In genomic region chr10:49253340-49253739, GRCh38 we compare ENCODE assay signal across 20 cellular contexts. TPM values are rescaled to one million over a fixed set of nuclear protein-coding genes. Genes with fewer than 3 reads are reported as not detected.
"Had no signal": no experiment of that assay in that cellular context is flagged by ENCODE, and none has a peak within 500 bp of the region (broad histone marks: within the 10 kb centered on the region; RNA-seq: fewer than 3 reads in every experiment).

No MANE protein-coding gene starts in this region.

- H3K9me3 ChIP-seq: esophagus muscularis mucosa, mucosa of descending colon had no signal

- H3K36me3 Mint-ChIP-seq: memory B cell; stimulated activated memory B cell treated with anti-CD40 and anti-IgM and Interleukin-4, amounts not matched to agents 10 μg/mL and 1 μg/mL and 100 μg/mL, for 72 hours had no signal

- H3K27me3 ChIP-seq: esophagus muscularis mucosa, tibial nerve had no signal

- H3K27ac ChIP-seq: esophagus muscularis mucosa, tibial nerve had no signal

- H3K4me3 ChIP-seq: esophagus muscularis mucosa, mucosa of descending colon, tibial nerve had no signal

- H3K9me3 Mint-ChIP-seq: activated T-helper 2 cell treated with anti-CD3 and anti-CD28 coated beads, Interferon-gamma antibody, Interleukin-2, Interleukin-4, amounts not matched to agents 10 μg/mL and 5 μg/mL and 100 μg/mL, durations not matched to agents 14 hours and 24 hours and 36 hours; memory B cell had no signal

- DNase-seq: activated CD4-positive, alpha-beta T cell treated with anti-CD3 and anti-CD28 coated beads, Interleukin-2, amount 10 ng/mL, durations not matched to agents 7 days and 5 days; activated CD4-positive, CD25-positive, alpha-beta regulatory T cell; activated naive CD4-positive, alpha-beta T cell treated with anti-CD3 and anti-CD28 coated beads for 36 hours; hippocampal formation; kidney; left ventricle myocardium superior; mucosa of descending colon; posterior cingulate gyrus; retina had no signal

- H3K4me1 Mint-ChIP-seq: activated CD4-positive, alpha-beta T cell treated with anti-CD3 and anti-CD28 coated beads, Interleukin-2, amount 10 ng/mL, durations not matched to agents 7 days and 5 days; stimulated activated memory B cell treated with anti-CD40 and anti-IgM and Interleukin-4, amounts not matched to agents 10 μg/mL and 1 μg/mL and 100 μg/mL, for 72 hours had no signal

- H3K36me3 ChIP-seq: esophagus muscularis mucosa, tibial nerve had no signal

- H3K4me3 Mint-ChIP-seq: activated CD4-positive, alpha-beta T cell treated with anti-CD3 and anti-CD28 coated beads, Interleukin-2, amount 10 ng/mL, durations not matched to agents 7 days and 5 days; activated naive CD4-positive, alpha-beta T cell treated with anti-CD3 and anti-CD28 coated beads for 36 hours; memory B cell; naive thymus-derived CD8-positive, alpha-beta T cell; stimulated activated memory B cell treated with anti-CD40 and anti-IgM and Interleukin-4, amounts not matched to agents 10 μg/mL and 1 μg/mL and 100 μg/mL, for 72 hours had no signal

- ATAC-seq: mucosa of descending colon; stimulated activated memory B cell treated with anti-CD40 and anti-IgM and Interleukin-4, amounts not matched to agents 10 μg/mL and 1 μg/mL and 100 μg/mL, for 72 hours had no signal

- H3K4me1 ChIP-seq: esophagus muscularis mucosa, tibial nerve had no signal

- H3K27me3 Mint-ChIP-seq: memory B cell; naive thymus-derived CD8-positive, alpha-beta T cell; stimulated activated memory B cell treated with anti-CD40 and anti-IgM and Interleukin-4, amounts not matched to agents 10 μg/mL and 1 μg/mL and 100 μg/mL, for 72 hours had no signal

- H3K27ac Mint-ChIP-seq: activated CD4-positive, alpha-beta T cell treated with anti-CD3 and anti-CD28 coated beads, Interleukin-2, amount 10 ng/mL, durations not matched to agents 7 days and 5 days; activated naive CD4-positive, alpha-beta T cell treated with anti-CD3 and anti-CD28 coated beads for 36 hours; activated T-helper 2 cell treated with anti-CD3 and anti-CD28 coated beads, Interferon-gamma antibody, Interleukin-2, Interleukin-4, amounts not matched to agents 10 μg/mL and 5 μg/mL and 100 μg/mL, durations not matched to agents 14 hours and 24 hours and 36 hours; memory B cell; naive thymus-derived CD8-positive, alpha-beta T cell; stimulated activated memory B cell treated with anti-CD40 and anti-IgM and Interleukin-4, amounts not matched to agents 10 μg/mL and 1 μg/mL and 100 μg/mL, for 72 hours had no signal

RNA-seq across cellular contexts. Expression of gene C10orf71, which starts 45.6 kb away (rescaled TPM):
- total RNA-seq: activated CD4-positive, alpha-beta T cell treated with anti-CD3 and anti-CD28 coated beads, Interleukin-2, amount 10 ng/mL, durations not matched to agents 7 days and 5 days; activated CD8-positive, alpha-beta memory T cell treated with anti-CD3 and anti-CD28 coated beads for 36 hours; activated naive CD4-positive, alpha-beta T cell treated with anti-CD3 and anti-CD28 coated beads for 36 hours; activated T-helper 2 cell treated with anti-CD3 and anti-CD28 coated beads, Interferon-gamma antibody, Interleukin-2, Interleukin-4, amounts not matched to agents 10 μg/mL and 5 μg/mL and 100 μg/mL, durations not matched to agents 14 hours and 24 hours and 36 hours; astrocyte; glomerular endothelial cell; kidney; naive thymus-derived CD8-positive, alpha-beta T cell; subcutaneous adipose tissue; T-helper 2 cell treated with Interferon-gamma antibody and Interleukin-4, amounts not matched to agents 100 ng/mL and 5 ng/mL, for 36 hours had no signal
- polyA plus RNA-seq: naive thymus-derived CD8-positive, alpha-beta T cell had no signal
